32 cellular contexts compared by ENCODE assay signal in genomic region chr12:67331828-67332227, GRCh38.
"Had no signal": no experiment of that assay in that cellular context is flagged by ENCODE, and none has a peak within 500 bp of the region (broad histone marks: within the 10 kb centered on the region; RNA-seq: fewer than 3 reads in every experiment).

No MANE protein-coding gene starts in this region.

- H3K27ac ChIP-seq: adrenal gland, body of pancreas, brain microvascular endothelial cell, breast epithelium, VCaP had no signal

- H3K27me3 ChIP-seq: adrenal gland, body of pancreas, brain microvascular endothelial cell, breast epithelium had no signal

- H3K36me3 ChIP-seq: adrenal gland, brain microvascular endothelial cell, breast epithelium had no signal

- ATAC-seq: activated CD8-positive, alpha-beta T cell treated with anti-CD3 and anti-CD28 coated beads for 36 hours; activated naive CD4-positive, alpha-beta T cell treated with anti-CD3 and anti-CD28 coated beads, Interleukin-2, amount 50 U/mL, for 72 hours; activated T-cell treated with anti-CD3 and anti-CD28 coated beads, Interleukin-2, amount 50 U/mL, for 4 hours; activated T-cell treated with anti-CD3 and anti-CD28 coated beads, Interleukin-2, amount 50 U/mL, for 72 hours; activated T-helper 17 cell treated with anti-CD3 and anti-CD28 coated beads, Interleukin-2, amount 50 U/mL, for 72 hours; body of pancreas had no signal

- H3K9me3 ChIP-seq: body of pancreas, breast epithelium had no signal

- H3K4me3 ChIP-seq: adrenal gland, body of pancreas, breast epithelium had no signal

- DNase-seq: activated B cell treated with CpG ODN at 0.5 μM for 24 hours; activated CD4-positive, alpha-beta memory T cell treated with anti-CD3 and anti-CD28 coated beads for 36 hours; activated CD4-positive, alpha-beta T cell treated with anti-CD3 and anti-CD28 coated beads for 4 hours; activated CD4-positive, alpha-beta T cell treated with anti-CD3 and anti-CD28 coated beads, Interleukin-2, amount 10 ng/mL, durations not matched to agents 24 days and 14 days; activated CD4-positive, alpha-beta T cell treated with anti-CD3 and anti-CD28 coated beads, Interleukin-2, amount 50 U/mL, for 1 hour; activated CD4-positive, alpha-beta T cell treated with anti-CD3 and anti-CD28 coated beads, Interleukin-2, amount 50 U/mL, for 4 hours; activated CD4-positive, CD25-positive, alpha-beta regulatory T cell treated with anti-CD3 and anti-CD28 coated beads, Interleukin-2, amount 50 U/mL, for 72 hours; activated CD8-positive, alpha-beta memory T cell treated with anti-CD3 and anti-CD28 coated beads, Interleukin-2, amount 50 U/mL, for 4 hours; activated CD8-positive, alpha-beta T cell treated with anti-CD3 and anti-CD28 coated beads for 36 hours; activated effector memory CD4-positive, alpha-beta T cell treated with anti-CD3 and anti-CD28 coated beads, Interleukin-2, amount 50 U/mL, for 16 hours; activated gamma-delta T cell treated with Interleukin-2 at 50 U/mL for 16 hours; activated naive CD4-positive, alpha-beta T cell; activated naive CD4-positive, alpha-beta T cell treated with anti-CD3 and anti-CD28 coated beads for 36 hours; activated naive CD4-positive, alpha-beta T cell treated with anti-CD3 and anti-CD28 coated beads, Interleukin-2, amount 50 U/mL, for 16 hours; activated naive CD8-positive, alpha-beta T cell treated with anti-CD3 and anti-CD28 coated beads for 36 hours; activated T-cell treated with anti-CD3 and anti-CD28 coated beads for 4 hours; activated T-cell treated with anti-CD3 and anti-CD28 coated beads, Interleukin-2, amount 50 U/mL, for 1 hour; activated T-cell treated with anti-CD3 and anti-CD28 coated beads, Interleukin-2, amount 50 U/mL, for 4 hours; activated T-cell treated with anti-CD3 and anti-CD28 coated beads, Interleukin-2, amount 50 U/mL, for 72 hours; adrenal gland; amniotic stem cell; aorta; body of pancreas; brain microvascular endothelial cell; central memory CD4-positive, alpha-beta T cell; T-helper 9 cell had no signal

- H3K4me1 ChIP-seq: adrenal gland, body of pancreas, breast epithelium had no signal

- FAIRE-seq: astrocyte, TTC549 had no signal
